ENCODE assay signal across 8 cellular contexts in genomic region chr1:47709302-47710074, GRCh38.
DNase-seq lines count a peak whose midpoint lies in the region; ATAC-seq and TF ChIP-seq lines count a peak whose summit lies in the region.

No MANE protein-coding gene starts in this region.

- peaks cover 14 to 31% of the 10 kb centered on the region in 2 donors for H3K27me3 ChIP-seq in right atrium auricular region
- H3K27me3 ChIP-seq in gastrocnemius medialis: peaks cover 58 to 68% (median 63%) of the 10 kb centered on the region in 3 donors

- DNase-seq in D341Med (ENCODE audit: low spot score): peak; percentile 78
- peak; percentile 90 for DNase-seq in HuH-7 (ENCODE audit: low spot score)
- DNase-seq in activated T-cell treated with anti-CD3 and anti-CD28 coated beads, Interleukin-2, amount 50 U/mL, for 72 hours: peak; percentile 12 to 25
- no peak for DNase-seq in right atrium auricular region (ENCODE audit: low spot score)
- DNase-seq in gastrocnemius medialis: no peak
- DNase-seq in GM19240 (ENCODE audit: insufficient read length, low spot score): no peak
- DNase-seq in OCI-M1 (lab: John Stamatoyannopoulos, UW): no peak

- no peak for TF ChIP-seq POLR2A in gastrocnemius medialis (IDR thresholded peaks at IDR 0.05)

- H3K36me3 ChIP-seq in right atrium auricular region (no peaks in the 10 kb centered on the region), gastrocnemius medialis (no peaks in the 10 kb centered on the region)

- H3K36me3 Mint-ChIP-seq in activated T-cell treated with anti-CD3 and anti-CD28 coated beads, Interleukin-2, amount 50 U/mL, for 72 hours (ENCODE audit: insufficient read depth in 2 of 2): no peaks in the 10 kb centered on the region

- H3K4me1 ChIP-seq in right atrium auricular region: peaks cover 4 to 31% of the 10 kb centered on the region in 2 donors
- H3K4me1 ChIP-seq in gastrocnemius medialis: peaks cover 9 to 16% of the 10 kb centered on the region in 2 donors

- H3K4me3 Mint-ChIP-seq in activated T-cell treated with anti-CD3 and anti-CD28 coated beads, Interleukin-2, amount 50 U/mL, for 72 hours: peak overlapping the region; percentile 58 to 59

- no peak overlapping the region for H3K27ac Mint-ChIP-seq in activated T-cell treated with anti-CD3 and anti-CD28 coated beads, Interleukin-2, amount 50 U/mL, for 72 hours

- H3K4me3 ChIP-seq in right atrium auricular region (peak overlapping the region; percentile 29 to 49), gastrocnemius medialis (peak overlapping the region; percentile 42 to 62 (median 52))

- H3K27ac ChIP-seq in right atrium auricular region (no peak overlapping the region), gastrocnemius medialis (no peak overlapping the region)

- H3K9me3 ChIP-seq in right atrium auricular region (no peaks in the 10 kb centered on the region), gastrocnemius medialis (no peaks in the 10 kb centered on the region)

- ATAC-seq in activated T-cell treated with anti-CD3 and anti-CD28 coated beads, Interleukin-2, amount 50 U/mL, for 72 hours (replicated peaks in 1 of 2): peak; percentile 27 to 53
- peak; percentile 31 to 49 for ATAC-seq in gastrocnemius medialis
- no peak for ATAC-seq in HG03378 (IDR thresholded peaks at IDR 0.05; ENCODE audit: unreplicated experiment)

- TF ChIP-seq CTCF in right atrium auricular region (IDR thresholded peaks at IDR 0.05) (peak in 1 of 2 donors; percentile 51), gastrocnemius medialis (IDR thresholded peaks at IDR 0.05 in 4 of 5, conservative IDR thresholded peaks at IDR 0.05 in 1 of 5) (peak in 3 of 5 experiments; percentile 29 to 36 (median 32))

- intact Hi-C loops in gastrocnemius medialis (cut with DNase I; ENCODE audit: low total_unique reads): loop anchor here (1.0 to 5.0 kb wide), 3 partner anchors 182 to 532 kb away; no protein-coding TSS in a partner anchor

- no peaks in the 10 kb centered on the region for H3K9me3 Mint-ChIP-seq in activated T-cell treated with anti-CD3 and anti-CD28 coated beads, Interleukin-2, amount 50 U/mL, for 72 hours

- in situ Hi-C loops in gastrocnemius medialis (cut with MboI; ENCODE audit: low sequenced_read_pairs in 4 of 4): loop anchor here (10.0 to 25.0 kb wide), 8 partner anchors 175 to 535 kb away; partner anchors contain the start of genes PDZK1IP1 (in 3 of the 4) and FOXD2 (in 1 of the 4)

- H3K27me3 Mint-ChIP-seq in activated T-cell treated with anti-CD3 and anti-CD28 coated beads, Interleukin-2, amount 50 U/mL, for 72 hours (ENCODE audit: low read depth): peaks cover 67% of the 10 kb centered on the region

- H3K4me1 Mint-ChIP-seq in activated T-cell treated with anti-CD3 and anti-CD28 coated beads, Interleukin-2, amount 50 U/mL, for 72 hours (ENCODE audit: low read depth): peaks cover 9% of the 10 kb centered on the region

Comparison
In these comparisons a context has a peak if more than half of its experiments do, and no peak if none do; other contexts are left out.
1. DNase-seq: peak in D341Med (single experiment), HuH-7 (single experiment) and activated T-cell treated with anti-CD3 and anti-CD28 coated beads, Interleukin-2, amount 50 U/mL, for 72 hours (2 of 2); none in right atrium auricular region (single experiment), gastrocnemius medialis (0 of 2), GM19240 (single experiment) and OCI-M1 (single experiment).